1 cellular context compared by ENCODE assay signal in genomic region chr17:70119961-70120360, GRCh38.
TF ChIP-seq lines count a peak whose summit lies in the region.

No MANE protein-coding gene starts in this region.

TF ChIP-seq in A549, 52 proteins besides CTCF, POLR2A, EP300 and RAD21 (continued from another document):
- TF ChIP-seq ZFP36 (IDR thresholded peaks at IDR 0.05; ENCODE audit: borderline replicate concordance, partially characterized antibody), result no peak
- TF ChIP-seq KDM1A (IDR thresholded peaks at IDR 0.05; ENCODE audit: low read depth), result no peak
- no peak for TF ChIP-seq SREBF2 (IDR thresholded peaks at IDR 0.05)
